ENCODE assay signal across 8 cellular contexts in the genomic region with DNA sequence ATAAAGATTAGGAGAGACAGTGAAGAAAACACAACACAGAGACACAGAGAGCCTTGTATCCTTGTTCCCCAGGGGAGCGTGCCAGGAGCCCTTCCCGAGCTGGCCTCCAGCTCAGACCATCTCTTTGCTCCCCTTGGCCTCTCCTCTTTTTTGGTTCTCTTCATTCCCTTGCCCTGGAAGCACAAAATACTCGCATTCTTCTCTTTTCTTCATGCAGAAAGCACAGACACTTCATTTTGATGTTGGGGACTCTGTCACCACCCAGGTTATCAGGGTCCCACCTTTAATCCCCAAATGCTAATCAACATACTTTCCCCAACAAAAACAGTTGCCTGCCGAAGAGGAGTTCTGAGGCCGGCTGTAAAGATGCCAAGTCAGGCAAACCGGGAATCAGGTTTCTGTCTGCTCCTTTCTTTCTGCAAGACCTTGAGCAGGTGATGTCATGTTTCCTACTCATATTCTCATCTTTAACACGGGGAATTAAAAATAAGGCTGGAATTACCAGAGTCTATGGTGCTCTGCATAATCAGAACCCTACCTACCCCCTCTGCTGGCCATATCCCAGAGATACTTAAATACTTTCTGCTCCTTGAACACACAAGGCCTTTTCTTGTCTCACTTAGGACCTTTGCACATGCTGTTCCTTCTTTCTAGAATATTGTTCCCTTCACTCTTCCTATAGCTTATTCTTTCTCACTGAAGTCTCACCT. TPM values are rescaled to one million over a fixed set of nuclear protein-coding genes. Genes with fewer than 3 reads are reported as not detected.
DNase-seq lines count a peak whose midpoint lies in the region; ATAC-seq and TF ChIP-seq lines count a peak whose summit lies in the region.

No MANE protein-coding gene starts in this region.

- peaks cover 5% of the 10 kb centered on the region for H3K4me1 Mint-ChIP-seq in HFFc6 (ENCODE audit: low read depth)
- H3K4me1 Mint-ChIP-seq in CD8-positive, alpha-beta memory T cell: no peaks in the 10 kb centered on the region

- TF ChIP-seq EP300 in SK-N-SH (IDR thresholded peaks at IDR 0.05; ENCODE audit: borderline replicate concordance in 1 of 2, low read depth in 1 of 2, low read length in 1 of 2): no peak

- H3K9me2 ChIP-seq in SK-N-SH: no peaks in the 10 kb centered on the region

- H3K27me3 Mint-ChIP-seq in HFFc6 (ENCODE audit: insufficient read depth): peaks cover 3% of the 10 kb centered on the region; the same call in 1 of the 2 replicates
- peaks cover 13 to 15% of the 10 kb centered on the region in 2 donors for H3K27me3 Mint-ChIP-seq in CD8-positive, alpha-beta memory T cell

- H3K4me3 ChIP-seq in BE2C (ENCODE audit: low read depth, low read length) (no peak overlapping the region), SK-N-SH (ENCODE audit: low read depth in 2 of 2, low read length in 1 of 2) (no peak overlapping the region; a peak in 1 of 4 replicates)
- no peak overlapping the region for H3K4me3 ChIP-seq in CD8-positive, alpha-beta memory T cell (ENCODE audit: low read length)

- POLR2A ChIA-PET in SK-N-SH (lab: Yijun Ruan, JAX): no interaction called here
- POLR2A ChIA-PET in CD8-positive, alpha-beta memory T cell (lab: Charles Lee): no interaction called here

- H3K36me3 ChIP-seq in BE2C (no peaks in the 10 kb centered on the region), SK-N-SH (replicated peaks in 1 of 2; ENCODE audit: control insufficient read depth in 1 of 2, insufficient read depth in 2 of 2, low read length in 1 of 2) (no peaks in the 10 kb centered on the region)
- H3K36me3 ChIP-seq in CD8-positive, alpha-beta memory T cell (ENCODE audit: insufficient read depth, low read length): no peaks in the 10 kb centered on the region

- H2AFZ ChIP-seq in SK-N-SH (ENCODE audit: low read depth): no peak overlapping the region

- DNase-seq in BE2C (no peak), HFFc6 (peak; percentile 68), SK-N-SH (peak; percentile 48), iris pigment epithelial cell (ENCODE audit: low read depth) (peak; percentile 71), KG1 (lab: John Stamatoyannopoulos, UW) (no peak), left cardiac atrium (no peak)
- no peak for DNase-seq in CD8-positive, alpha-beta memory T cell

- H3K36me3 Mint-ChIP-seq in HFFc6 (ENCODE audit: low read depth): peaks cover 4% of the 10 kb centered on the region; the same call in 1 of the 2 replicates
- peaks cover 0 to 7% (median 0%) of the 10 kb centered on the region in 3 donors for H3K36me3 Mint-ChIP-seq in CD8-positive, alpha-beta memory T cell

- H3K27ac ChIP-seq in SK-N-SH (ENCODE audit: low read depth in 2 of 2, low read length in 1 of 2): no peak overlapping the region
- H3K27ac ChIP-seq in CD8-positive, alpha-beta memory T cell (ENCODE audit: low read depth, low read length): no peak overlapping the region

- peaks cover 16% of the 10 kb centered on the region for H3K9me3 Mint-ChIP-seq in HFFc6
- H3K9me3 Mint-ChIP-seq in CD8-positive, alpha-beta memory T cell: peaks cover 0 to 7% (median 0%) of the 10 kb centered on the region in 5 donors

- H3K27ac Mint-ChIP-seq in HFFc6: no peak overlapping the region
- no peak overlapping the region for H3K27ac Mint-ChIP-seq in CD8-positive, alpha-beta memory T cell

- H3K4me2 ChIP-seq in SK-N-SH: no peak overlapping the region

- no peak overlapping the region for H3K4me3 Mint-ChIP-seq in HFFc6
- no peak overlapping the region for H3K4me3 Mint-ChIP-seq in CD8-positive, alpha-beta memory T cell

- H3K9me3 ChIP-seq in BE2C: no peaks in the 10 kb centered on the region
- no peaks in the 10 kb centered on the region for H3K9me3 ChIP-seq in SK-N-SH
- no peaks in the 10 kb centered on the region for H3K9me3 ChIP-seq in CD8-positive, alpha-beta memory T cell (ENCODE audit: low read length)

- no peaks in the 10 kb centered on the region for H4K20me1 ChIP-seq in SK-N-SH (ENCODE audit: insufficient read depth)

- WGBS in SK-N-SH (ENCODE audit: low lambda C conversion rate): 51% methylated on average over 7 of the region's 7 CpGs

- no peaks in the 10 kb centered on the region for H3K79me2 ChIP-seq in SK-N-SH (ENCODE audit: insufficient read depth)

- CTCF ChIA-PET in SK-N-SH (lab: Yijun Ruan, JAX): interaction anchor here (0.7 to 1.6 kb wide), 5 partner anchors 15 to 194 kb away, joined by 3 to 5 read pairs (median 3); no protein-coding TSS in a partner anchor
- CTCF ChIA-PET in CD8-positive, alpha-beta memory T cell (lab: Charles Lee): interaction anchor here (1.1 kb wide), 1 partner anchor 16 kb away, joined by 3 read pairs; no protein-coding TSS in a partner anchor

- TF ChIP-seq CTCF in BE2C (IDR thresholded peaks at IDR 0.05; ENCODE audit: low read depth, low read length) (peak; percentile 48), HFFc6 (IDR thresholded peaks at IDR 0.05) (peak; percentile 83), SK-N-SH (IDR thresholded peaks at IDR 0.05) (peak; percentile 51)

- no peaks in the 10 kb centered on the region for H3K27me3 ChIP-seq in BE2C
- no peaks in the 10 kb centered on the region for H3K27me3 ChIP-seq in SK-N-SH (ENCODE audit: insufficient read depth)
- no peaks in the 10 kb centered on the region for H3K27me3 ChIP-seq in CD8-positive, alpha-beta memory T cell (ENCODE audit: insufficient read depth, low read length, poor library complexity, severe bottlenecking)

- H3K4me1 ChIP-seq in BE2C (no peaks in the 10 kb centered on the region), SK-N-SH (ENCODE audit: control insufficient read depth in 1 of 2, insufficient read depth in 2 of 2, low read depth in 1 of 2, low read length in 1 of 2) (no peaks in the 10 kb centered on the region)
- H3K4me1 ChIP-seq in CD8-positive, alpha-beta memory T cell (ENCODE audit: insufficient read depth, low read length): no peaks in the 10 kb centered on the region

- H3F3A ChIP-seq in SK-N-SH (replicated peaks; ENCODE audit: insufficient read depth): no peaks in the 10 kb centered on the region

- TF ChIP-seq RAD21 in SK-N-SH (IDR thresholded peaks at IDR 0.05; ENCODE audit: low read length): peak; percentile 35

- ATAC-seq in GM19467 (IDR thresholded peaks at IDR 0.05; ENCODE audit: unreplicated experiment): no peak
- ATAC-seq in left cardiac atrium: no peak

- intact Hi-C loops in left cardiac atrium (cut with DNase I): no loop called here

- no peak overlapping the region for H3K9ac ChIP-seq in SK-N-SH

TF ChIP-seq in SK-N-SH, 30 proteins besides CTCF, POLR2A, EP300 and RAD21 (continues in another document):
- no peak for TF ChIP-seq GABPA (IDR thresholded peaks at IDR 0.05; ENCODE audit: low read depth)
- no peak for TF ChIP-seq PBX3 (IDR thresholded peaks at IDR 0.05)
- TF ChIP-seq FOSL2 (IDR thresholded peaks at IDR 0.05; ENCODE audit: borderline replicate concordance, low read depth): no peak
- no peak for TF ChIP-seq POLR2AphosphoS5 (IDR thresholded peaks at IDR 0.05; ENCODE audit: low read depth, low read length)
- TF ChIP-seq EZH2phosphoT487 (IDR thresholded peaks at IDR 0.05; ENCODE audit: borderline replicate concordance, low read depth): no peak
- TF ChIP-seq RXRA (IDR thresholded peaks at IDR 0.05; ENCODE audit: borderline replicate concordance, low read depth): no peak
- TF ChIP-seq TEAD4 (IDR thresholded peaks at IDR 0.05; ENCODE audit: borderline replicate concordance, insufficient read depth): no peak
- TF ChIP-seq SIN3A (IDR thresholded peaks at IDR 0.05; ENCODE audit: borderline replicate concordance, low read depth, low read length): no peak
- TF ChIP-seq NFIC (IDR thresholded peaks at IDR 0.05; ENCODE audit: borderline replicate concordance): no peak
- TF ChIP-seq, protein P1, sequence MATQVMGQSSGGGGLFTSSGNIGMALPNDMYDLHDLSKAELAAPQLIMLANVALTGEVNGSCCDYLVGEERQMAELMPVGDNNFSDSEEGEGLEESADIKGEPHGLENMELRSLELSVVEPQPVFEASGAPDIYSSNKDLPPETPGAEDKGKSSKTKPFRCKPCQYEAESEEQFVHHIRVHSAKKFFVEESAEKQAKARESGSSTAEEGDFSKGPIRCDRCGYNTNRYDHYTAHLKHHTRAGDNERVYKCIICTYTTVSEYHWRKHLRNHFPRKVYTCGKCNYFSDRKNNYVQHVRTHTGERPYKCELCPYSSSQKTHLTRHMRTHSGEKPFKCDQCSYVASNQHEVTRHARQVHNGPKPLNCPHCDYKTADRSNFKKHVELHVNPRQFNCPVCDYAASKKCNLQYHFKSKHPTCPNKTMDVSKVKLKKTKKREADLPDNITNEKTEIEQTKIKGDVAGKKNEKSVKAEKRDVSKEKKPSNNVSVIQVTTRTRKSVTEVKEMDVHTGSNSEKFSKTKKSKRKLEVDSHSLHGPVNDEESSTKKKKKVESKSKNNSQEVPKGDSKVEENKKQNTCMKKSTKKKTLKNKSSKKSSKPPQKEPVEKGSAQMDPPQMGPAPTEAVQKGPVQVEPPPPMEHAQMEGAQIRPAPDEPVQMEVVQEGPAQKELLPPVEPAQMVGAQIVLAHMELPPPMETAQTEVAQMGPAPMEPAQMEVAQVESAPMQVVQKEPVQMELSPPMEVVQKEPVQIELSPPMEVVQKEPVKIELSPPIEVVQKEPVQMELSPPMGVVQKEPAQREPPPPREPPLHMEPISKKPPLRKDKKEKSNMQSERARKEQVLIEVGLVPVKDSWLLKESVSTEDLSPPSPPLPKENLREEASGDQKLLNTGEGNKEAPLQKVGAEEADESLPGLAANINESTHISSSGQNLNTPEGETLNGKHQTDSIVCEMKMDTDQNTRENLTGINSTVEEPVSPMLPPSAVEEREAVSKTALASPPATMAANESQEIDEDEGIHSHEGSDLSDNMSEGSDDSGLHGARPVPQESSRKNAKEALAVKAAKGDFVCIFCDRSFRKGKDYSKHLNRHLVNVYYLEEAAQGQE (IDR thresholded peaks at IDR 0.05; ENCODE audit: low read depth, low read length): no peak
- no peak for TF ChIP-seq TAF1 (IDR thresholded peaks at IDR 0.05; ENCODE audit: borderline replicate concordance, low read depth, low read length)
- no peak for TF ChIP-seq ELF1 (IDR thresholded peaks at IDR 0.05)

RNA-seq across cellular contexts. Expression of gene TGM6, which starts 21.7 kb away (rescaled TPM):
- polyA plus RNA-seq in BE2C (2012; ENCODE audit: insufficient read depth, insufficient read length, low read depth): not detected
- total RNA-seq in HFFc6 (2021; fragmentation: NEBNext Ultra II Directional; extraction: Animal tissue kit (Norgen Biotek cat#: 25700)): not detected
- polyA plus RNA-seq in SK-N-SH (2012; rRNA removed): not detected in 2 replicates
- polyA plus RNA-seq in SK-N-SH (2012; cell fraction: cytosol; rRNA removed): not detected in 2 replicates
- not detected in 2 replicates for polyA plus RNA-seq in SK-N-SH (2012; cell fraction: nucleus; rRNA removed)
- total RNA-seq in CD8-positive, alpha-beta memory T cell: not detected
- polyA plus RNA-seq in CD8-positive, alpha-beta memory T cell: not detected
- total RNA-seq in left cardiac atrium: not detected

Comparison
In these comparisons a context has a peak if more than half of its experiments do, and no peak if none do; other contexts are left out.
1. DNase-seq: peak in HFFc6 (single experiment), SK-N-SH (single experiment) and iris pigment epithelial cell (single experiment); none in BE2C (single experiment), KG1 (single experiment), CD8-positive, alpha-beta memory T cell (0 of 5) and left cardiac atrium (single experiment).
2. Peak in every context shown above with its lines, with median percentiles within 50 percentile points of each other: CTCF ChIP-seq.